Comparison of ENCODE assay signal across 8 cellular contexts in the genomic region with DNA sequence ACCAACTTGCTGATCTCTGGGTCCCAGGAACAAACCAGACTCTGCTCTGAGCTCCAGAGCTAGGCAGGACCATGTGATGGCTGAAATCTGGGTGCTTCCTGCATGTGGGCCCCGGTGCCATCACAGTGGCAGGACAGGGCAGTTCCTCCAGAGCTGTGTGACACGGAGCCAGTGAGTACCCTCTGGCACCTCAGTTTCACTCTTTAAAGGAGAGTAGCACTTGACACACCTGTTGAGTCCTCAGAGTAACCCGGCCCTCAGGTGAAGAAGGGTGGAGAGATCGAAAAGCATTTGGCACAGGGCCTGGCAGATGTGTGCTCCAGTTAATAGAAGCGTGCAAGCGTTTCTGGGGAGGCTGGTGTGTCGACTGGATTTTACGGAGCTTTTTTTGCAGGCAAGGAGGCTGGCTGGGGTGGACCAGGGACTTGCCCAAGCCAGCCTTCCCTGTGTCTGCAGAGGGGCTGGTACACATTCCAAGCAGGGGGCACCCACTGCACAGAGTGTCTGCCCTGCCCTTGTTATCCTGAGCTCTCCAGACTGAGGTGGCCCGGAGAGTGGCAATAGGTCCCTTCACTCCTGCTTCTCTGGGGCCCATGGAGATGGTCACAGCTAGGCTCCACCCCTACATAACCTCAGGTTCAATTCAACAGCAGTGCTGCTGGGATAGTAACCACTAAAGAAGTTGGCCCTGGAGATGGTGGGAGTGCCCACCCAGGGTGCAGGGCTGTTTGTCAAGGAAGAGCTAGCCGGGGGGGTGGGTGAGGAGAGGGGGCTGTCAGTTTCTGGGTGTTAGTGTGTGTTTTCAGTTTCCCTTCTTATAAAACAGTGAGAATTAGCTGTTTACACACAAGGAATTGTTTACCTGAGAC. TPM values are rescaled to one million over a fixed set of nuclear protein-coding genes. Genes with fewer than 3 reads are reported as not detected.
DNase-seq lines count a peak whose midpoint lies in the region; ATAC-seq and TF ChIP-seq lines count a peak whose summit lies in the region.

No MANE protein-coding gene starts in this region.

- H3K27me3 Mint-ChIP-seq in T-cell (no peaks in the 10 kb centered on the region), immature natural killer cell (ENCODE audit: low read depth in 3 of 3) (peaks cover 8 to 16% (median 10%) of the 10 kb centered on the region in 3 donors)

- H3F3A ChIP-seq in GM23248 (ENCODE audit: insufficient read depth): peaks cover 90% of the 10 kb centered on the region

- no peak overlapping the region for H2AFZ ChIP-seq in GM23248

- no peak overlapping the region for H3K4me2 ChIP-seq in GM23248 (ENCODE audit: unreplicated experiment)

- no peaks in the 10 kb centered on the region for H3K27me3 ChIP-seq in A673 (replicated peaks; ENCODE audit: insufficient read depth, low read depth, low read length, poor library complexity)
- H3K27me3 ChIP-seq in GM23248 (replicated peaks; ENCODE audit: insufficient read depth): no peaks in the 10 kb centered on the region

- DNase-seq in A673 (ENCODE audit: low spot score) (no peak), GM23248 (no peak), T-cell (no peak), immature natural killer cell (no peak), NCI-H1436 treated with DMSO at 0.1 percent for 48 hours (lab: John Stamatoyannopoulos, UW) (no peak), SKM-1 (lab: John Stamatoyannopoulos, UW; ENCODE audit: unreplicated experiment) (no peak), HuH-7.5 (ENCODE audit: low spot score) (no peak)

- H3K4me3 ChIP-seq in A673 (ENCODE audit: low read depth, low read length, poor library complexity, severe bottlenecking) (no peak overlapping the region), GM23248 (no peak overlapping the region)

- intact Hi-C loops in A673 (cut with micrococcal nuclease; ENCODE audit: unreplicated experiment): no loop called here

- H3K27ac ChIP-seq in A673 (ENCODE audit: low read depth, low read length, poor library complexity, severe bottlenecking): peak overlapping the region; percentile 70
- H3K27ac ChIP-seq in GM23248: no peak overlapping the region

- no peaks in the 10 kb centered on the region for H3K9me2 ChIP-seq in GM23248 (ENCODE audit: insufficient read depth)

- BruUV-seq in A673 (replicated peaks; lab: Mats Ljungman, UMichigan): no TSS peak

- 84 to 85% methylated on average over 10 of the region's 10 CpGs for WGBS in GM23248 (ENCODE audit: low coverage in 1 of 2, low lambda C conversion rate in 2 of 2, missing lambda C conversion rate in 2 of 2), 2 experiments

- no peaks in the 10 kb centered on the region for H3K9me3 Mint-ChIP-seq in T-cell
- H3K9me3 Mint-ChIP-seq in immature natural killer cell: no peaks in the 10 kb centered on the region

- CTCF ChIA-PET in A673 (lab: Charles Lee): no interaction called here
- CTCF ChIA-PET in T-cell (lab: Charles Lee): interaction anchor here in 1 of 2 donors (1.1 kb wide), 1 partner anchor 84 kb away, joined by 3 read pairs; no protein-coding TSS in a partner anchor

- peaks cover 19% of the 10 kb centered on the region; the same call in 1 of the 2 replicates for H4K20me1 ChIP-seq in GM23248 (ENCODE audit: insufficient read depth)

- peaks cover 40% of the 10 kb centered on the region for H3K36me3 Mint-ChIP-seq in T-cell
- H3K36me3 Mint-ChIP-seq in immature natural killer cell: peaks cover 8 to 27% (median 10%) of the 10 kb centered on the region in 3 donors

- peaks cover 65 to 82% (median 75%) of the 10 kb centered on the region in 3 donors for H3K4me1 Mint-ChIP-seq in T-cell
- peaks cover 56% of the 10 kb centered on the region in 2 donors for H3K4me1 Mint-ChIP-seq in immature natural killer cell

- H3K27ac Mint-ChIP-seq in T-cell: peak overlapping the region; percentile 88 to 92
- H3K27ac Mint-ChIP-seq in immature natural killer cell: peak overlapping the region; percentile 61 to 94 (median 84)

- H3K9me3 ChIP-seq in A673 (ENCODE audit: low read depth, low read length, poor library complexity, severe bottlenecking): no peaks in the 10 kb centered on the region
- no peaks in the 10 kb centered on the region for H3K9me3 ChIP-seq in GM23248 (ENCODE audit: low read depth)

- in situ Hi-C loops in GM23248 (cut with MboI): no loop called here

- ATAC-seq in T-cell (replicated peaks in 1 of 4) (no peak), HG03520 (IDR thresholded peaks at IDR 0.05; ENCODE audit: unreplicated experiment) (no peak)

- peak overlapping the region; percentile 34 for H3K9ac ChIP-seq in GM23248

- peaks cover 54% of the 10 kb centered on the region for H3K79me2 ChIP-seq in GM23248 (ENCODE audit: insufficient read depth)

- no peak for TF ChIP-seq CTCF in A673 (conservative IDR thresholded peaks at IDR 0.05; ENCODE audit: low read depth, low read length)

- H3K4me3 Mint-ChIP-seq in T-cell: peak overlapping the region in 1 of 3 donors; percentile 20
- peak overlapping the region in 1 of 5 donors; percentile 35 for H3K4me3 Mint-ChIP-seq in immature natural killer cell

- POLR2A ChIA-PET in A673 (lab: Charles Lee; ENCODE audit: low non-redundant PET) (no interaction called here), T-cell (lab: Charles Lee) (interaction anchor here (0.6 to 0.7 kb wide), 3 partner anchors 11 to 340 kb away, joined by 3 to 8 read pairs (median 6); no protein-coding TSS in a partner anchor)

- H3K36me3 ChIP-seq in A673 (ENCODE audit: insufficient read depth, low read length, poor library complexity, severe bottlenecking) (peaks cover 94% of the 10 kb centered on the region), GM23248 (ENCODE audit: low read depth) (peaks cover 64% of the 10 kb centered on the region)

- H3K4me1 ChIP-seq in A673 (ENCODE audit: insufficient read depth, low read length, poor library complexity, severe bottlenecking) (peaks cover 33% of the 10 kb centered on the region), GM23248 (ENCODE audit: insufficient read depth) (0 out of 2 replicates have a peak, but pooled peaks cover 2% of the 10 kb centered on the region)

RNA-seq across cellular contexts. Expression of a gene that starts 8.3 kb away (rescaled TPM):
- 2,479 and 2,559 TPM in 2 replicates for total RNA-seq in A673 (2021)
- 296 and 881 TPM in 2 replicates for total RNA-seq in GM23248 (2014; rRNA removed; shearing (Covaris generic))
- 2,308 and 2,316 TPM in 2 replicates for polyA plus RNA-seq in GM23248 (2016; fragmentation: Nextera tagmentation; extraction: Ambion mirVana)
- total RNA-seq in T-cell: 1,000 to 10,000 TPM; 3,043 to 4,286 (median 3,822) TPM
- 1,000 to 10,000 TPM; 2,260 to 5,043 (median 3,564) TPM for polyA plus RNA-seq in immature natural killer cell

RNA-seq across cellular contexts. Expression of a gene that starts 8.7 kb away (rescaled TPM):
- total RNA-seq in A673 (2021) (14.4 and 17.8 TPM in 2 replicates), T-cell (10 to 100 TPM; 15.9 to 51.1 (median 19.0) TPM)
- total RNA-seq in GM23248 (2014; rRNA removed; shearing (Covaris generic)): not detected in 2 replicates
- polyA plus RNA-seq in GM23248 (2016; fragmentation: Nextera tagmentation; extraction: Ambion mirVana) (0.49 TPM in 1 of 2 replicates, not detected in the other), immature natural killer cell (1 to 10 TPM; 4.1 to 8.3 (median 5.1) TPM)

RNA-seq across cellular contexts. Expression of a gene that starts 14.6 kb away (rescaled TPM):
- total RNA-seq in A673 (2021) (159 and 164 TPM in 2 replicates), T-cell (1,000 to 10,000 TPM; 1,130 to 1,360 (median 1,288) TPM)
- 44.6 and 46.2 TPM in 2 replicates for total RNA-seq in GM23248 (2014; rRNA removed; shearing (Covaris generic))
- polyA plus RNA-seq in GM23248 (2016; fragmentation: Nextera tagmentation; extraction: Ambion mirVana) (44.3 and 49.6 TPM in 2 replicates), immature natural killer cell (100 to 1,000 TPM; 129 to 394 (median 156) TPM)

RNA-seq across cellular contexts. Expression of a gene that starts 23.5 kb away (rescaled TPM):
- not detected in 2 replicates for total RNA-seq in A673 (2021)
- total RNA-seq in GM23248 (2014; rRNA removed; shearing (Covaris generic)): not detected in 2 replicates
- polyA plus RNA-seq in GM23248 (2016; fragmentation: Nextera tagmentation; extraction: Ambion mirVana): not detected in 2 replicates
- not detected for total RNA-seq in T-cell
- polyA plus RNA-seq in immature natural killer cell: not detected

RNA-seq across cellular contexts. Expression of a gene that starts 23.9 kb away (rescaled TPM):
- total RNA-seq in A673 (2021) (not detected in 2 replicates), T-cell (not detected)
- not detected in 2 replicates for total RNA-seq in GM23248 (2014; rRNA removed; shearing (Covaris generic))
- polyA plus RNA-seq in GM23248 (2016; fragmentation: Nextera tagmentation; extraction: Ambion mirVana) (not detected in 2 replicates), immature natural killer cell (not detected)

Comparison
In these comparisons a context has a peak if more than half of its experiments do, and no peak if none do; other contexts are left out.
1. RNA of a gene that starts 8.7 kb away (total RNA-seq): 15.9 to 51.1 TPM in T-cell and 14.4 to 17.8 TPM in A673; not detected in GM23248; every median in the first group is over 10 times any median in the second.